Comparison of ENCODE assay signal across 29 cellular contexts in the genomic region with DNA sequence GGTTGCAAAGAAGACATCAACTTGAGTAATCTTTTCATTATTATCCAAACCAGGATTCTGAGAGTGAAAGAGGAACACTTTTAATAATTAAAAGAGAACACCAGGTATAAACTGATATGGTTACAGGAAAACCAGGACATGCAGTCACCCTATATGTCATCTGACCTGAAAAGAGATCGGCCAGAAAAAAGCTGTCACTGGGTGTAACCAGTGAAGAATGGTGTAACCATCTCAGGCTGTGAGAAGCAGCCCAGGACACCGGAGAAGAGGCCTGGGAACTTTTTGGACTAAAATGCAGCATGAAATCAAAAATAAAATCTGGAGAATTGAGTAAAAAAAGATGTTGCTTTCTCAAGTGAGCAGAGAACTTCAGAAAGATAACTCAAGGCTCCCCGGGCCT. TPM values are rescaled to one million over a fixed set of nuclear protein-coding genes. Genes with fewer than 3 reads are reported as not detected.
DNase-seq lines count a peak whose midpoint lies in the region; ATAC-seq and TF ChIP-seq lines count a peak whose summit lies in the region.
"Had no signal": no experiment of that assay in that cellular context is flagged by ENCODE, and none has a peak within 500 bp of the region (broad histone marks: within the 10 kb centered on the region; RNA-seq: fewer than 3 reads in every experiment).

No MANE protein-coding gene starts in this region.

- H3K9me3 ChIP-seq in RWPE2 (ENCODE audit: severe bottlenecking), result no peaks in the 10 kb centered on the region
- H3K9me3 ChIP-seq: spleen, uterus had no signal

- H3K27ac ChIP-seq in RWPE2 (ENCODE audit: poor library complexity, severe bottlenecking) (peak overlapping the region; percentile 98), skin epidermis (peak overlapping the region in 11 of 21 experiments; percentile 1 to 84 (median 38))
- H3K27ac ChIP-seq: RWPE1, spleen, uterus had no signal

- H3K4me3 ChIP-seq in RWPE2 (ENCODE audit: severe bottlenecking), result no peak overlapping the region
- H3K4me3 ChIP-seq in fibroblast of the aortic adventitia (ENCODE audit: low read depth, low read length), result no peak overlapping the region
- no peak overlapping the region for H3K4me3 ChIP-seq in skin epidermis
- H3K4me3 ChIP-seq: lung, spleen, uterus had no signal

- DNase-seq in EH (ENCODE audit: low read depth) (peak; percentile 45), RWPE2 (ENCODE audit: low spot score) (no peak), fibroblast of the aortic adventitia (ENCODE audit: low read depth) (peak; percentile 37), NCI-H1436 (lab: John Stamatoyannopoulos, UW) (no peak)
- DNase-seq: activated B cell treated with CpG ODN at 0.5 μM for 24 hours; activated CD4-positive, alpha-beta T cell treated with anti-CD3 and anti-CD28 coated beads, Interleukin-2, amount 50 U/mL, for 1 hour; activated effector memory CD4-positive, alpha-beta T cell treated with anti-CD3 and anti-CD28 coated beads, Interleukin-2, amount 50 U/mL, for 16 hours; activated naive CD8-positive, alpha-beta T cell treated with anti-CD3 and anti-CD28 coated beads for 36 hours; activated T-cell treated with anti-CD3 and anti-CD28 coated beads, Interleukin-2, amount 50 U/mL, for 24 hours; aorta; C1 segment of cervical spinal cord; central memory CD4-positive, alpha-beta T cell; COR-L47; DMS53; effector memory CD8-positive, alpha-beta T cell; erythroblast; foreskin melanocyte; NCI-H1694; NCI-H446; NCI-H774; spleen; stimulated activated CD4-positive, alpha-beta T cell treated with anti-CD3 and anti-CD28 coated beads, Interleukin-2, amount 100 ng/mL, for 24 hours; stimulated activated naive CD8-positive, alpha-beta T cell treated with anti-CD3 and anti-CD28 coated beads, Interleukin-15, Interleukin-2, amounts not matched to agents 100 U/mL and 50 U/mL, for 24 hours; uterus had no signal

- no peak for TF ChIP-seq CTCF in RWPE2 (IDR thresholded peaks at IDR 0.05; ENCODE audit: poor library complexity, severe bottlenecking)
- TF ChIP-seq CTCF in fibroblast of the aortic adventitia (IDR thresholded peaks at IDR 0.05; ENCODE audit: insufficient read depth, low read length), result no peak

- no peaks in the 10 kb centered on the region for H3K36me3 ChIP-seq in RWPE2 (ENCODE audit: low read depth)
- H3K36me3 ChIP-seq: spleen, uterus had no signal

- peaks cover 64% of the 10 kb centered on the region for H3K4me1 ChIP-seq in RWPE2 (ENCODE audit: insufficient read depth, poor library complexity, severe bottlenecking)

- H3K27me3 ChIP-seq in RWPE2 (ENCODE audit: insufficient read depth, poor library complexity, severe bottlenecking), result no peaks in the 10 kb centered on the region
- H3K27me3 ChIP-seq: spleen, uterus had no signal

- no peak for ATAC-seq in RWPE2 (ENCODE audit: low read depth)
- no peak for ATAC-seq in GM21825 (IDR thresholded peaks at IDR 0.05; ENCODE audit: unreplicated experiment)
- no peak for ATAC-seq in GM18909 (IDR thresholded peaks at IDR 0.05; ENCODE audit: poor library complexity, unreplicated experiment)
- ATAC-seq: effector memory CD8-positive, alpha-beta T cell; stimulated activated naive CD8-positive, alpha-beta T cell treated with anti-CD3 and anti-CD28 coated beads, Interleukin-15, Interleukin-2, amounts not matched to agents 100 U/mL and 50 U/mL, for 24 hours had no signal

RNA-seq across cellular contexts. Expression of a gene that starts 10.1 kb away (rescaled TPM):
- total RNA-seq in fibroblast of the aortic adventitia (ENCODE audit: low replicate concordance), result 614 and 2,284 TPM in 2 replicates
- total RNA-seq: activated B cell treated with CpG ODN at 0.5 μM for 24 hours; activated naive CD8-positive, alpha-beta T cell treated with anti-CD3 and anti-CD28 coated beads for 36 hours had no signal

Comparison
In these comparisons a context has a peak if more than half of its experiments do, and no peak if none do; other contexts are left out.
1. DNase-seq: peak in EH (single experiment) and fibroblast of the aortic adventitia (single experiment); none in RWPE2 (single experiment) and NCI-H1436 (single experiment).